In the genomic region with DNA sequence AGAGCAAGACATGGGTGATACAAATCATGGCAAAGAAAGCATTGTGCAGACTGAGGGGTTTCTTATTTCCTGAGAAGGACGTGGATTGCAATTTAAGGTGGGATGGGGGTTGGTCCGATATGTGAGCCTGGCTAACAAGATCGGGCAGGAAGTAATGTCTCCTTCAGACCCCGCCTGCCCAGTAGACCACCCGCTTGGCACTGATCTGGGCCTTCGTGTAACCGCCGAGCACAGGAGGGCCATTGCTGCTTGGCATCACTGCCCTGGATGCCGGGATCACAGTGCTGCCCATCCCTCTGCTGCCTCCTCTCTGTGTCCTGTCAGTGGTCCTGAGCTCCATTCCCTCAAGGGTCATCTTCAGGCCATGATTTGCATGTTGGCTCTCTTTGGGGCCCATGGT, we compare ENCODE assay signal across 14 cellular contexts.
DNase-seq lines count a peak whose midpoint lies in the region; ATAC-seq and TF ChIP-seq lines count a peak whose summit lies in the region.
"Had no signal": no experiment of that assay in that cellular context is flagged by ENCODE, and none has a peak within 500 bp of the region (broad histone marks: within the 10 kb centered on the region; RNA-seq: fewer than 3 reads in every experiment).

No MANE protein-coding gene starts in this region.

- TF ChIP-seq CTCF in heart right ventricle (IDR thresholded peaks at IDR 0.05), result no peak

- H2BK120ac ChIP-seq in trophoblast cell (ENCODE audit: insufficient read depth, low read length, poor library complexity), result no peak overlapping the region

- H3K14ac ChIP-seq in trophoblast cell (ENCODE audit: low read length), result peak overlapping the region; percentile 49

- H3K9me3 Mint-ChIP-seq in activated T-helper 17 cell treated with anti-CD3 and anti-CD28 coated beads, Interleukin-2, amount 50 U/mL, for 72 hours, result no peaks in the 10 kb centered on the region
- H3K9me3 Mint-ChIP-seq: activated T-helper 1 cell treated with anti-CD3 and anti-CD28 coated beads, Interleukin-12 subunit alpha, Interleukin-12 subunit beta, Interleukin-2, Interleukin-4 antibody, amounts not matched to agents 30 ng/mL and 10 ng/mL and 1 ng/mL, durations not matched to agents 14 hours and 24 hours and 36 hours; CD4-positive, alpha-beta memory T cell; dendritic cell treated with granulocyte-macrophage colony-stimulating factor and Interleukin-4, amounts not matched to agents 40 ng/mL and 50 ng/mL, for 4 days had no signal

- no peaks in the 10 kb centered on the region for H3K79me1 ChIP-seq in trophoblast cell (ENCODE audit: low read length)

- peak overlapping the region; percentile 54 for H2BK12ac ChIP-seq in trophoblast cell (ENCODE audit: low read length)

- H3K36me3 ChIP-seq in heart right ventricle (no peaks in the 10 kb centered on the region), trophoblast cell (ENCODE audit: control insufficient read depth in 1 of 2, insufficient read depth in 2 of 2, low read length in 2 of 2) (no peaks in the 10 kb centered on the region), aorta (ENCODE audit: control insufficient read depth in 1 of 2, insufficient read depth in 2 of 2, low read length in 1 of 2) (no peaks in the 10 kb centered on the region)
- H3K36me3 ChIP-seq in effector memory CD4-positive, alpha-beta T cell (ENCODE audit: control insufficient read depth, insufficient read depth, low read length), result no peaks in the 10 kb centered on the region

- H3K36me3 Mint-ChIP-seq in activated T-helper 17 cell treated with anti-CD3 and anti-CD28 coated beads, Interleukin-2, amount 50 U/mL, for 72 hours (ENCODE audit: low read depth), result no peaks in the 10 kb centered on the region
- H3K36me3 Mint-ChIP-seq: CD4-positive, alpha-beta memory T cell had no signal

- H3K9me3 ChIP-seq in heart right ventricle (no peaks in the 10 kb centered on the region), trophoblast cell (ENCODE audit: insufficient read depth, low read depth, low read length) (no peaks in the 10 kb centered on the region), aorta (ENCODE audit: control insufficient read depth, low read length) (no peaks in the 10 kb centered on the region)
- H3K9me3 ChIP-seq in effector memory CD4-positive, alpha-beta T cell (ENCODE audit: control insufficient read depth, low read length), result no peaks in the 10 kb centered on the region

- H3K4me1 Mint-ChIP-seq in activated T-helper 17 cell treated with anti-CD3 and anti-CD28 coated beads, Interleukin-2, amount 50 U/mL, for 72 hours, result no peaks in the 10 kb centered on the region

- H3K27me3 Mint-ChIP-seq in activated T-helper 17 cell treated with anti-CD3 and anti-CD28 coated beads, Interleukin-2, amount 50 U/mL, for 72 hours, result peaks cover 11% of the 10 kb centered on the region

- intact Hi-C loops in Right ventricle myocardium inferior (cut with DNase I) (loop anchor here (5.0 kb wide), 2 partner anchors 44 to 46 kb away; no protein-coding TSS in a partner anchor), Right ventricle myocardium superior (cut with DNase I) (no loop called here), heart right ventricle (cut with DNase I) (loop anchor here in 1 of 10 donors (5.0 kb wide), 2 partner anchors 44 to 171 kb away; no protein-coding TSS in a partner anchor), aorta (cut with DNase I) (loop anchor here (5.0 kb wide), 3 partner anchors 36 to 171 kb away; no protein-coding TSS in a partner anchor)

- H4K12ac ChIP-seq in trophoblast cell (ENCODE audit: low read depth, low read length), result no peak overlapping the region

- H3K27ac Mint-ChIP-seq in activated T-helper 17 cell treated with anti-CD3 and anti-CD28 coated beads, Interleukin-2, amount 50 U/mL, for 72 hours, result no peak overlapping the region
- H3K27ac Mint-ChIP-seq: activated T-helper 1 cell treated with anti-CD3 and anti-CD28 coated beads, Interleukin-12 subunit alpha, Interleukin-12 subunit beta, Interleukin-2, Interleukin-4 antibody, amounts not matched to agents 30 ng/mL and 10 ng/mL and 1 ng/mL, durations not matched to agents 14 hours and 24 hours and 36 hours; CD4-positive, alpha-beta memory T cell; dendritic cell treated with granulocyte-macrophage colony-stimulating factor and Interleukin-4, amounts not matched to agents 40 ng/mL and 50 ng/mL, for 4 days had no signal

- H3K27me3 ChIP-seq in heart right ventricle, result no peaks in the 10 kb centered on the region
- no peaks in the 10 kb centered on the region for H3K27me3 ChIP-seq in trophoblast cell (ENCODE audit: insufficient read depth, low read length)
- no peaks in the 10 kb centered on the region for H3K27me3 ChIP-seq in aorta (ENCODE audit: control insufficient read depth in 1 of 2, insufficient read depth in 2 of 2, low read length in 1 of 2)
- no peaks in the 10 kb centered on the region for H3K27me3 ChIP-seq in effector memory CD4-positive, alpha-beta T cell (replicated peaks; ENCODE audit: control insufficient read depth, insufficient read depth, low read length, poor library complexity, severe bottlenecking)

- no peak overlapping the region for H4K8ac ChIP-seq in trophoblast cell (ENCODE audit: low read depth, low read length)

- no peak overlapping the region for H3K4ac ChIP-seq in trophoblast cell (ENCODE audit: low read depth, low read length)

- 96 to 98% methylated on average over 9 of the region's 9 CpGs for WGBS in heart right ventricle, 2 donors
- no CpG with 5 or more reads among the region's 9 CpGs for WGBS in trophoblast cell (ENCODE audit: extremely low coverage, insufficient coverage, insufficient read length)
- WGBS in aorta, 2 donors, result 96% methylated on average over 9 of the region's 9 CpGs

- peak overlapping the region; percentile 36 for H2AK5ac ChIP-seq in trophoblast cell (ENCODE audit: low read length)

- no peak overlapping the region for H2BK5ac ChIP-seq in trophoblast cell (ENCODE audit: low read depth, low read length, poor library complexity)

- H3K27ac ChIP-seq in heart right ventricle (peak overlapping the region; percentile 60 to 96 (median 83)), trophoblast cell (ENCODE audit: low read depth, low read length) (no peak overlapping the region), aorta (ENCODE audit: low read depth in 1 of 2, low read length in 2 of 2) (peak overlapping the region; percentile 49 to 94)
- H3K27ac ChIP-seq in effector memory CD4-positive, alpha-beta T cell (ENCODE audit: insufficient read depth, low read length, poor library complexity, severe bottlenecking), result no peak overlapping the region

- no peaks in the 10 kb centered on the region for H3K79me2 ChIP-seq in trophoblast cell (ENCODE audit: control insufficient read depth, insufficient read depth, low read length, poor library complexity)

- H3K9ac ChIP-seq in trophoblast cell (ENCODE audit: low read length), result no peak overlapping the region

- peak overlapping the region; percentile 33 for H4K91ac ChIP-seq in trophoblast cell (ENCODE audit: low read depth, low read length)

- H2AFZ ChIP-seq in trophoblast cell (ENCODE audit: insufficient read depth, low read length, poor library complexity), result no peak overlapping the region

- peak; percentile 30 for DNase-seq in Right ventricle myocardium inferior (ENCODE audit: missing footprints)
- DNase-seq in Right ventricle myocardium superior, result no peak
- DNase-seq in heart right ventricle, result no peak
- no peak for DNase-seq in trophoblast cell
- no peak for DNase-seq in aorta
- DNase-seq in effector memory CD4-positive, alpha-beta T cell, result no peak
- DNase-seq in effector CD8-positive, alpha-beta T cell (lab: John Stamatoyannopoulos, UW), result no peak
- DNase-seq: CD4-positive, alpha-beta memory T cell; NCI-H146; NCI-H446; stimulated activated CD4-positive, alpha-beta T cell treated with anti-CD3 and anti-CD28 coated beads, Interleukin-2, amount 100 ng/mL, for 24 hours had no signal

- no peak overlapping the region for H3K4me2 ChIP-seq in trophoblast cell (ENCODE audit: low read length)

- no peak overlapping the region for H3K4me3 Mint-ChIP-seq in activated T-helper 17 cell treated with anti-CD3 and anti-CD28 coated beads, Interleukin-2, amount 50 U/mL, for 72 hours
- H3K4me3 Mint-ChIP-seq: activated T-helper 1 cell treated with anti-CD3 and anti-CD28 coated beads, Interleukin-12 subunit alpha, Interleukin-12 subunit beta, Interleukin-2, Interleukin-4 antibody, amounts not matched to agents 30 ng/mL and 10 ng/mL and 1 ng/mL, durations not matched to agents 14 hours and 24 hours and 36 hours; CD4-positive, alpha-beta memory T cell; dendritic cell treated with granulocyte-macrophage colony-stimulating factor and Interleukin-4, amounts not matched to agents 40 ng/mL and 50 ng/mL, for 4 days had no signal

- H3K4me3 ChIP-seq in heart right ventricle (no peak overlapping the region), trophoblast cell (ENCODE audit: low read depth, low read length) (no peak overlapping the region), aorta (ENCODE audit: low read length in 2 of 2) (no peak overlapping the region)
- H3K4me3 ChIP-seq in effector memory CD4-positive, alpha-beta T cell (ENCODE audit: insufficient read depth, low read depth, low read length, poor library complexity, severe bottlenecking), result no peak overlapping the region

- ATAC-seq in Right ventricle myocardium inferior, result peak; percentile 1
- no peak for ATAC-seq in Right ventricle myocardium superior (ENCODE audit: poor library complexity)
- ATAC-seq in heart right ventricle, result peak in 1 of 8 donors; percentile 25
- peak; percentile 3 for ATAC-seq in aorta (ENCODE audit: low FRiP score)
- no peak for ATAC-seq in activated T-helper 17 cell treated with anti-CD3 and anti-CD28 coated beads, Interleukin-2, amount 50 U/mL, for 72 hours (replicated peaks)

- H3K18ac ChIP-seq in trophoblast cell (ENCODE audit: low read length), result no peak overlapping the region

- H3K4me1 ChIP-seq in heart right ventricle (peaks cover 11 to 88% (median 32%) of the 10 kb centered on the region in 9 donors), trophoblast cell (ENCODE audit: control insufficient read depth in 1 of 2, insufficient read depth in 2 of 2, low read length in 2 of 2) (peaks cover 0 to 4% of the 10 kb centered on the region in 2 experiments), aorta (ENCODE audit: control insufficient read depth in 1 of 2, insufficient read depth in 2 of 2, low read length in 2 of 2) (peaks cover 4 to 16% of the 10 kb centered on the region in 2 donors)
- no peaks in the 10 kb centered on the region for H3K4me1 ChIP-seq in effector memory CD4-positive, alpha-beta T cell (ENCODE audit: control insufficient read depth, insufficient read depth, low read length, poor library complexity, severe bottlenecking)

- no peak overlapping the region for H3K23ac ChIP-seq in trophoblast cell (ENCODE audit: low read length)

Comparison
In these comparisons a context has a peak if more than half of its experiments do, and no peak if none do; other contexts are left out.
1. ATAC-seq: peak in Right ventricle myocardium inferior (single experiment) and aorta (single experiment); none in Right ventricle myocardium superior (single experiment) and activated T-helper 17 cell treated with anti-CD3 and anti-CD28 coated beads, Interleukin-2, amount 50 U/mL, for 72 hours (single experiment).
2. H3K27ac ChIP-seq: peak in heart right ventricle (10 of 10) and aorta (2 of 2); none in trophoblast cell (single experiment) and effector memory CD4-positive, alpha-beta T cell (single experiment).